11 cellular contexts compared by ENCODE assay signal in the genomic region with DNA sequence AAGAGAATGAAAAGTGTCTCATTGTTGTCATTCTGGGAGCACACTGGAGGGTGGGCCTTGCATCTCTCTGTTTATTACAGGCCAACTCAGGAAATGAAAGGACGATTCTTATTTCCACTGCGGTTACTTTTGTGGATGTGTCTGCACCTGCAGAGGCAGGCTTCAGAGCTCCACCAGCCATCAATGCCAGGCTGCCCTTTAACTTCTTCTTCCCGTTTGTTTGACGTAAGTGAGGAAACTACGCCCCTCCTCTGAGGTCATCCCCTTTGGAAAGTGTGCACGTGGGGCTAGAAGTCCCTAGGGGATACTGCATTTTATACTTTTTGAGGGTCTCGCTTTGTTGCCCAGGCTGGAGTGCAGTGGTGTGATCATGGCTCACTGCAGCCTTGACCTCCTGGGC. TPM values are rescaled to one million over a fixed set of nuclear protein-coding genes. Genes with fewer than 3 reads are reported as not detected.
A peak's percentile ranks its signal among the peaks of the same experiment; 100 is the strongest.
DNase-seq lines count a peak whose midpoint lies in the region; ATAC-seq, FAIRE-seq and TF ChIP-seq lines count a peak whose summit lies in the region.
"Had no signal": no experiment of that assay in that cellular context is flagged by ENCODE, and none has a peak within 500 bp of the region (broad histone marks: within the 10 kb centered on the region; RNA-seq: fewer than 3 reads in every experiment).

No MANE protein-coding gene starts in this region.

- H2BK120ac ChIP-seq in H9 (ENCODE audit: low read depth, low read length, poor library complexity, severe bottlenecking): no peak overlapping the region

- H3K4me2 ChIP-seq in H9 (ENCODE audit: insufficient read depth, insufficient read length, low read length): no peak overlapping the region

- H3K4me3 Mint-ChIP-seq in memory B cell: peak overlapping the region; percentile 31
- no peak overlapping the region for H3K4me3 Mint-ChIP-seq in H9

- 0 out of 2 replicates have a peak, but pooled peaks cover 2% of the 10 kb centered on the region for H3K4me1 ChIP-seq in H9 (ENCODE audit: insufficient read depth, low read length)

- H3K4me1 Mint-ChIP-seq in memory B cell (peaks cover 44% of the 10 kb centered on the region), H9 (no peaks in the 10 kb centered on the region; a peak in 1 of 4 replicates)

- no peak overlapping the region for H2AFZ ChIP-seq in H9 (ENCODE audit: low read length)

- H3T11ph ChIP-seq in H9 (ENCODE audit: low read length): no peak overlapping the region

- no peak overlapping the region for H3K56ac ChIP-seq in H9 (ENCODE audit: insufficient read length, low read depth, low read length)

- H3K36me3 Mint-ChIP-seq in memory B cell (peaks cover 52% of the 10 kb centered on the region), H9 (ENCODE audit: insufficient read depth in 1 of 3, low read depth in 3 of 3) (peaks cover 0 to 8% (median 6%) of the 10 kb centered on the region in 3 experiments; a peak in 3 of 7 replicates)

- no peaks in the 10 kb centered on the region for H3K79me2 ChIP-seq in H9 (ENCODE audit: insufficient read depth, low read length)

- WGBS in H9 (ENCODE audit: extremely low coverage, insufficient read length, low lambda C conversion rate): no CpG with 5 or more reads among the region's 7 CpGs

- no peak for TF ChIP-seq CTCF in H9 (conservative IDR thresholded peaks at IDR 0.05)

- H3K14ac ChIP-seq in H9 (ENCODE audit: insufficient read depth, low read length): no peak overlapping the region

- no peak overlapping the region for H3K27ac ChIP-seq in H9 (ENCODE audit: insufficient read length, low read depth, low read length)
- H3K27ac ChIP-seq: WERI-Rb-1 had no signal

- no peaks in the 10 kb centered on the region for H4K20me1 ChIP-seq in H9 (ENCODE audit: control insufficient read depth, insufficient read depth, insufficient read length)

- no peak for DNase-seq in GM18507 (ENCODE audit: extremely low spot score, insufficient read length, low read depth)
- peak; percentile 95 for DNase-seq in NAMALWA (ENCODE audit: low spot score)
- peak; percentile 60 to 75 for DNase-seq in memory B cell (ENCODE audit: low spot score in 2 of 2)
- no peak for DNase-seq in H9
- no peak for DNase-seq in effector CD4-positive, alpha-beta T cell
- DNase-seq in NCI-H187 (lab: John Stamatoyannopoulos, UW): no peak
- no peak for DNase-seq in NCI-H446 treated with DMSO at 0.1 percent for 48 hours (lab: John Stamatoyannopoulos, UW)
- DNase-seq: NCI-H1436, WERI-Rb-1 had no signal

- ATAC-seq in GM21423 (IDR thresholded peaks at IDR 0.05; ENCODE audit: unreplicated experiment) (peak; percentile 63), memory B cell (ENCODE audit: low read depth) (peak; percentile 92)

- H3K4ac ChIP-seq in H9 (ENCODE audit: low read depth, low read length): no peak overlapping the region

- H3K18ac ChIP-seq in H9 (ENCODE audit: insufficient read length, low read depth, low read length): no peak overlapping the region

- H3K27ac Mint-ChIP-seq in memory B cell (peak overlapping the region; percentile 98), H9 (no peak overlapping the region)

- no peak overlapping the region for H2BK20ac ChIP-seq in H9 (ENCODE audit: low read depth, low read length, poor library complexity, severe bottlenecking)

- FAIRE-seq in GM18507 (lab: Jason Lieb, UNC): peak; percentile 68
- FAIRE-seq: astrocyte had no signal

- no peak overlapping the region for H4K5ac ChIP-seq in H9 (ENCODE audit: insufficient read length, low read depth, low read length)

- no peaks in the 10 kb centered on the region for H3K9me3 ChIP-seq in H9 (ENCODE audit: control insufficient read depth, low read depth, low read length)

- H3K27me3 Mint-ChIP-seq in memory B cell (no peaks in the 10 kb centered on the region), H9 (ENCODE audit: low read depth) (no peaks in the 10 kb centered on the region)

- H2AK5ac ChIP-seq in H9 (ENCODE audit: insufficient read length, low read length): no peak overlapping the region

- H4K8ac ChIP-seq in H9 (replicated peaks; ENCODE audit: insufficient read length, low read depth, low read length): no peak overlapping the region

- H3K27me3 ChIP-seq in H9 (ENCODE audit: insufficient read depth, low read length): no peaks in the 10 kb centered on the region

- no peak overlapping the region for H2BK5ac ChIP-seq in H9 (ENCODE audit: insufficient read length, low read length)

- no peaks in the 10 kb centered on the region for H3K79me1 ChIP-seq in H9 (ENCODE audit: insufficient read depth, low read depth, low read length, poor library complexity, severe bottlenecking)

- H4K91ac ChIP-seq in H9 (ENCODE audit: insufficient read length, low read depth, low read length): no peak overlapping the region

- no peak overlapping the region for H3K23ac ChIP-seq in H9 (ENCODE audit: insufficient read length, low read depth, low read length)

- H2BK15ac ChIP-seq in H9 (ENCODE audit: low read depth, low read length): no peak overlapping the region

- no peaks in the 10 kb centered on the region for H3K9me3 Mint-ChIP-seq in memory B cell
- no peaks in the 10 kb centered on the region for H3K9me3 Mint-ChIP-seq in H9

- no peaks in the 10 kb centered on the region for H3K23me2 ChIP-seq in H9 (ENCODE audit: insufficient read length, low read depth, low read length, poor library complexity, severe bottlenecking)

- H3K9ac ChIP-seq in H9 (ENCODE audit: extremely low read depth, insufficient read length, low read length): no peak overlapping the region

- H2BK12ac ChIP-seq in H9 (ENCODE audit: insufficient read length, low read depth, low read length): no peak overlapping the region

RNA-seq across cellular contexts. Expression of a gene that starts 33.7 kb away (rescaled TPM):
- total RNA-seq in H9 (2021): 10.9 and 11.1 TPM in 2 replicates

RNA-seq across cellular contexts. Expression of a gene that starts 41.2 kb away (rescaled TPM):
- total RNA-seq in H9 (2021): 5.2 and 5.5 TPM in 2 replicates

Comparison
In these comparisons a context has a peak if more than half of its experiments do, and no peak if none do; other contexts are left out.
1. DNase-seq: peak in NAMALWA (single experiment) and memory B cell (2 of 2); none in GM18507 (single experiment), H9 (single experiment), effector CD4-positive, alpha-beta T cell (single experiment), NCI-H187 (0 of 2) and NCI-H446 treated with DMSO at 0.1 percent for 48 hours (single experiment).